8 cellular contexts compared by ENCODE assay signal in the genomic region with DNA sequence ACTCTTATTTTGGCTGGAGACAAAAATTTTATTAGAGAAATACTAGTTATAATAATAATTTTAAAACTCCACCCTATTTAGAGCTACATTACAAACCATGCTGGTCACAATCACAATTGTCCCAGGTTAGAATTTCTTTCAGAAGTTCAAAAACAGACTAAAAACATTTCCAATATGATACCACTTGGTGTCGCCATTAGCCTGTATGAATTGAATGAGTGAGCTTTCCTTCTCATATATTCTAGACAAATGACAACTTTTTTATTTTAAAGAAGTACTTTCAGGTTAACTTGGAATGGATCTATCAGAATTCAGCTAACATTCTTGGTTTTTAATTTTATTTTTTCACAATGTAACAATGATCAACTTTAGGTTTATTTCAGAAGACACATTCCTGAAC. TPM values are rescaled to one million over a fixed set of nuclear protein-coding genes. Genes with fewer than 3 reads are reported as not detected.
DNase-seq lines count a peak whose midpoint lies in the region; ATAC-seq and TF ChIP-seq lines count a peak whose summit lies in the region.

No MANE protein-coding gene starts in this region.

- no peak overlapping the region for H3K9ac ChIP-seq in smooth muscle cell (ENCODE audit: low read depth)

- H3K4me1 ChIP-seq in smooth muscle cell (ENCODE audit: low read depth) = no peaks in the 10 kb centered on the region

- H3F3A ChIP-seq in smooth muscle cell (ENCODE audit: low read depth) = no peaks in the 10 kb centered on the region

- H2AFZ ChIP-seq in smooth muscle cell (ENCODE audit: low read depth) = no peak overlapping the region

- H3K9me3 ChIP-seq in smooth muscle cell (replicated peaks; ENCODE audit: low read depth) = no peaks in the 10 kb centered on the region

- no peaks in the 10 kb centered on the region for H3K4me1 Mint-ChIP-seq in endothelial cell (ENCODE audit: unreplicated experiment)

- H3K27me3 Mint-ChIP-seq in endothelial cell (ENCODE audit: unreplicated experiment) = no peaks in the 10 kb centered on the region

- H3K27ac Mint-ChIP-seq in endothelial cell (ENCODE audit: unreplicated experiment) = no peak overlapping the region

- H3K27me3 ChIP-seq in smooth muscle cell (ENCODE audit: low read depth) = no peaks in the 10 kb centered on the region

- no peak for ATAC-seq in HG03378 (IDR thresholded peaks at IDR 0.05; ENCODE audit: unreplicated experiment)
- ATAC-seq in GM21723 (IDR thresholded peaks at IDR 0.05; ENCODE audit: unreplicated experiment) = no peak

- no peak overlapping the region for H3K4me2 ChIP-seq in smooth muscle cell

- H4K20me1 ChIP-seq in smooth muscle cell (ENCODE audit: low read depth) = no peaks in the 10 kb centered on the region

- no peaks in the 10 kb centered on the region for H3K79me2 ChIP-seq in smooth muscle cell (ENCODE audit: low read depth)

- peak; percentile 81 for DNase-seq in DMS53 (lab: John Stamatoyannopoulos, UW)
- DNase-seq in HCEC 1CT = peak; percentile 24
- peak; percentile 75 for DNase-seq in NCI-H69 (lab: John Stamatoyannopoulos, UW)
- DNase-seq in endothelial cell (ENCODE audit: low spot score) = no peak
- no peak for DNase-seq in smooth muscle cell (lab: John Stamatoyannopoulos, UW; ENCODE audit: unreplicated experiment)
- no peak for DNase-seq in NCI-H526 treated with DMSO at 0.1 percent for 48 hours (lab: John Stamatoyannopoulos, UW)

- WGBS in smooth muscle cell (ENCODE audit: low lambda C conversion rate) = 6% methylated on average over 1 of the region's 1 CpG

- no peak overlapping the region for H3K4me3 Mint-ChIP-seq in endothelial cell (ENCODE audit: unreplicated experiment)

- no peaks in the 10 kb centered on the region for H3K9me3 Mint-ChIP-seq in endothelial cell (ENCODE audit: unreplicated experiment)

- peak; percentile 49 for TF ChIP-seq CTCF in endothelial cell (IDR thresholded peaks at IDR 0.05; ENCODE audit: unreplicated experiment)
- peak; percentile 53 for TF ChIP-seq CTCF in smooth muscle cell (IDR thresholded peaks at IDR 0.05; ENCODE audit: borderline replicate concordance, insufficient read depth, poor library complexity, severe bottlenecking)

- no peak overlapping the region for H3K4me3 ChIP-seq in smooth muscle cell

- H3K27ac ChIP-seq in smooth muscle cell (ENCODE audit: low read depth) = no peak overlapping the region

- H3K36me3 ChIP-seq in smooth muscle cell (ENCODE audit: low read depth) = no peaks in the 10 kb centered on the region

- no peaks in the 10 kb centered on the region for H3K36me3 Mint-ChIP-seq in endothelial cell (ENCODE audit: low read depth, unreplicated experiment)

RNA-seq across cellular contexts. Expression of gene SERPINB8, which starts 48.0 kb away (rescaled TPM):
- total RNA-seq in endothelial cell (ENCODE audit: unreplicated experiment) (4.3 TPM), smooth muscle cell (13.9 and 20.5 TPM in 2 replicates)
- polyA plus RNA-seq in smooth muscle cell = 12.0 and 15.9 TPM in 2 replicates

Comparison
In these comparisons a context has a peak if more than half of its experiments do, and no peak if none do; other contexts are left out.
1. DNase-seq: peak in DMS53 (single experiment), HCEC 1CT (single experiment) and NCI-H69 (single experiment); none in endothelial cell (single experiment), smooth muscle cell (single experiment) and NCI-H526 treated with DMSO at 0.1 percent for 48 hours (single experiment).